Comparison of ENCODE assay signal across 9 cellular contexts in genomic region chr11:326592-326841, GRCh38. TPM values are rescaled to one million over a fixed set of nuclear protein-coding genes. Genes with fewer than 3 reads are reported as not detected.
DNase-seq lines count a peak whose midpoint lies in the region; ATAC-seq and TF ChIP-seq lines count a peak whose summit lies in the region.
"Had no signal": no experiment of that assay in that cellular context is flagged by ENCODE, and none has a peak within 500 bp of the region (broad histone marks: within the 10 kb centered on the region; RNA-seq: fewer than 3 reads in every experiment).

No MANE protein-coding gene starts in this region.

- peak overlapping the region in 6 of 7 donors; percentile 62 to 81 (median 74) for H3K4me3 Mint-ChIP-seq in CD8-positive, alpha-beta memory T cell
- no peak overlapping the region for H3K4me3 Mint-ChIP-seq in endodermal cell

- TF ChIP-seq CTCF in Loucy (conservative IDR thresholded peaks at IDR 0.05; ENCODE audit: low read length) (no peak), endodermal cell (conservative IDR thresholded peaks at IDR 0.05) (no peak), psoas muscle (IDR thresholded peaks at IDR 0.05) (no peak)

- peaks cover 35% of the 10 kb centered on the region for H3F3A ChIP-seq in Loucy (ENCODE audit: low read depth)

- no peaks in the 10 kb centered on the region for H3K27me3 Mint-ChIP-seq in CD8-positive, alpha-beta memory T cell
- no peaks in the 10 kb centered on the region for H3K27me3 Mint-ChIP-seq in endodermal cell (ENCODE audit: insufficient read depth)

- H3K27me3 ChIP-seq in CD8-positive, alpha-beta memory T cell (ENCODE audit: insufficient read depth, low read length, poor library complexity, severe bottlenecking) = no peaks in the 10 kb centered on the region
- H3K27me3 ChIP-seq in Loucy (ENCODE audit: insufficient read depth, low read length, poor library complexity, severe bottlenecking) (no peaks in the 10 kb centered on the region), endodermal cell (ENCODE audit: control insufficient read depth, insufficient read depth, low read length, poor library complexity, severe bottlenecking) (no peaks in the 10 kb centered on the region), psoas muscle (ENCODE audit: insufficient read depth in 3 of 3, low read length in 2 of 3) (peaks cover 0 to 6% (median 3%) of the 10 kb centered on the region in 3 donors)

- no peaks in the 10 kb centered on the region for H3K9me2 ChIP-seq in Loucy (replicated peaks; ENCODE audit: low read depth, low read length)

- H3K4me1 Mint-ChIP-seq in CD8-positive, alpha-beta memory T cell = peaks cover 57 to 69% (median 59%) of the 10 kb centered on the region in 3 donors
- peaks cover 22% of the 10 kb centered on the region for H3K4me1 Mint-ChIP-seq in endodermal cell

- H3K4me3 ChIP-seq in CD8-positive, alpha-beta memory T cell (ENCODE audit: low read length) = peak overlapping the region; percentile 55
- peak overlapping the region; percentile 68 for H3K4me3 ChIP-seq in Loucy (ENCODE audit: low read length, poor library complexity, severe bottlenecking)
- H3K4me3 ChIP-seq in endodermal cell (ENCODE audit: low read length) = no peak overlapping the region
- no peak overlapping the region for H3K4me3 ChIP-seq in psoas muscle

- no peak overlapping the region for H2AFZ ChIP-seq in Loucy (ENCODE audit: low read length)

- H3K36me3 ChIP-seq in CD8-positive, alpha-beta memory T cell (ENCODE audit: insufficient read depth, low read length) = no peaks in the 10 kb centered on the region
- H3K36me3 ChIP-seq in Loucy (ENCODE audit: insufficient read depth, low read length) (no peaks in the 10 kb centered on the region), endodermal cell (ENCODE audit: control insufficient read depth, insufficient read depth, low read length) (no peaks in the 10 kb centered on the region), psoas muscle (ENCODE audit: insufficient read depth in 1 of 2, low read depth in 1 of 2) (no peaks in the 10 kb centered on the region)

- H3K9ac ChIP-seq in Loucy (ENCODE audit: low read depth, low read length, poor library complexity, severe bottlenecking) (peak overlapping the region; percentile 87), endodermal cell (ENCODE audit: extremely low read depth, low read length, poor library complexity, severe bottlenecking) (no peak overlapping the region)

- H3K36me3 Mint-ChIP-seq in CD8-positive, alpha-beta memory T cell = no peaks in the 10 kb centered on the region
- peaks cover 8% of the 10 kb centered on the region for H3K36me3 Mint-ChIP-seq in endodermal cell (ENCODE audit: low read depth)

- peak overlapping the region; percentile 78 for H3K27ac ChIP-seq in CD8-positive, alpha-beta memory T cell (ENCODE audit: low read depth, low read length)
- H3K27ac ChIP-seq in endodermal cell (ENCODE audit: low read depth, low read length) (no peak overlapping the region), psoas muscle (peak overlapping the region; percentile 76)

- H3K9me3 Mint-ChIP-seq in CD8-positive, alpha-beta memory T cell = no peaks in the 10 kb centered on the region
- peaks cover 21% of the 10 kb centered on the region for H3K9me3 Mint-ChIP-seq in endodermal cell

- intact Hi-C loops in psoas muscle (cut with DNase I) = no loop called here

- H3K9me3 ChIP-seq in CD8-positive, alpha-beta memory T cell (ENCODE audit: low read length) = no peaks in the 10 kb centered on the region
- H3K9me3 ChIP-seq in Loucy (ENCODE audit: insufficient read depth, low read depth, low read length) (no peaks in the 10 kb centered on the region), endodermal cell (ENCODE audit: control insufficient read depth, low read length) (peaks cover 8% of the 10 kb centered on the region), psoas muscle (no peaks in the 10 kb centered on the region)

- peaks cover 42% of the 10 kb centered on the region for H3K79me2 ChIP-seq in Loucy (ENCODE audit: insufficient read depth, low read length)

- peaks cover 56% of the 10 kb centered on the region for H3K4me1 ChIP-seq in CD8-positive, alpha-beta memory T cell (ENCODE audit: insufficient read depth, low read length)
- H3K4me1 ChIP-seq in Loucy (ENCODE audit: insufficient read depth, low read length, poor library complexity, severe bottlenecking) (peaks cover 69% of the 10 kb centered on the region), endodermal cell (ENCODE audit: control insufficient read depth, insufficient read depth, low read length) (no peaks in the 10 kb centered on the region), psoas muscle (peaks cover 13% of the 10 kb centered on the region)

- 74 to 83% methylated on average over 2 to 6 of the region's 6 CpGs for WGBS in endodermal cell (ENCODE audit: insufficient coverage in 1 of 2, insufficient read length in 1 of 2), 2 experiments
- 58 to 66% (median 58%) methylated on average over 6 of the region's 6 CpGs for WGBS in psoas muscle, 3 donors

- ATAC-seq in psoas muscle = peak in 3 of 4 donors; percentile 11 to 35 (median 27)
- no peak for ATAC-seq in GM18858 (IDR thresholded peaks at IDR 0.05; ENCODE audit: unreplicated experiment)

- H4K20me1 ChIP-seq in Loucy (ENCODE audit: insufficient read depth, low read length, poor library complexity, severe bottlenecking) = no peaks in the 10 kb centered on the region

- POLR2A ChIA-PET in CD8-positive, alpha-beta memory T cell (lab: Charles Lee) = interaction anchor here (1.5 kb wide), 2 partner anchors 10 to 14 kb away, joined by 4 to 7 read pairs; no protein-coding TSS in a partner anchor

- CTCF ChIA-PET in CD8-positive, alpha-beta memory T cell (lab: Charles Lee) = interaction anchor here (1.3 to 2.1 kb wide), 4 partner anchors 9 to 124 kb away, joined by 3 to 10 read pairs (median 6); no protein-coding TSS in a partner anchor

- peak overlapping the region; percentile 90 to 99 (median 95) for H3K27ac Mint-ChIP-seq in CD8-positive, alpha-beta memory T cell
- peak overlapping the region; percentile 30 for H3K27ac Mint-ChIP-seq in endodermal cell

- DNase-seq in CD8-positive, alpha-beta memory T cell = no peak
- DNase-seq in endodermal cell (peak; percentile 52), psoas muscle (no peak), NCI-H1436 (lab: John Stamatoyannopoulos, UW) (no peak), AG08396 (ENCODE audit: low spot score) (no peak)
- DNase-seq in stimulated activated CD4-positive, alpha-beta T cell treated with anti-CD3 and anti-CD28 coated beads, Interleukin-2, amount 100 ng/mL, for 24 hours = no peak

- H3K4me2 ChIP-seq in Loucy (ENCODE audit: low read depth, low read length, poor library complexity, severe bottlenecking) = peak overlapping the region; percentile 85

RNA-seq across cellular contexts. Expression of gene IFITM3, which starts 5.9 kb away (rescaled TPM):
- total RNA-seq in CD8-positive, alpha-beta memory T cell = 10 to 100 TPM; 20.6 to 21.0 TPM
- 12.0 TPM for polyA plus RNA-seq in CD8-positive, alpha-beta memory T cell
- 100 to 1,000 TPM; 257 to 389 TPM for total RNA-seq in endodermal cell
- 186 TPM for polyA plus RNA-seq in endodermal cell (2013, experiment 1 of 2)
- 187 TPM for polyA plus RNA-seq in endodermal cell (2013, experiment 2 of 2)
- 100 to 1,000 TPM; 136 to 234 (median 202) TPM for total RNA-seq in psoas muscle
- polyA plus RNA-seq in psoas muscle = 100 to 1,000 TPM; 186 to 557 (median 260) TPM

RNA-seq across cellular contexts. Expression of gene IFITM1, which starts 12.7 kb away (rescaled TPM):
- total RNA-seq in CD8-positive, alpha-beta memory T cell = 10 to 100 TPM; 70.7 to 75.9 TPM
- polyA plus RNA-seq in CD8-positive, alpha-beta memory T cell = 2,153 TPM
- total RNA-seq in endodermal cell (100 to 1,000 TPM; 211 to 558 TPM), psoas muscle (100 to 1,000 TPM in 1 of 4 donors, 10 to 100 TPM in 3; 44.0 to 105 (median 71.3) TPM)
- 244 TPM for polyA plus RNA-seq in endodermal cell (2013, experiment 1 of 2)
- 241 TPM for polyA plus RNA-seq in endodermal cell (2013, experiment 2 of 2)
- 100 to 1,000 TPM in 1 of 3 donors, 10 to 100 TPM in 2; 39.7 to 107 (median 69.7) TPM for polyA plus RNA-seq in psoas muscle

RNA-seq across cellular contexts. Expression of gene IFITM2, which starts 18.9 kb away (rescaled TPM):
- total RNA-seq in CD8-positive, alpha-beta memory T cell = 100 to 1,000 TPM; 132 to 142 TPM
- 3,074 TPM for polyA plus RNA-seq in CD8-positive, alpha-beta memory T cell
- total RNA-seq in endodermal cell = 100 to 1,000 TPM; 262 to 367 TPM
- polyA plus RNA-seq in endodermal cell (2013, experiment 1 of 2) = 114 TPM
- 152 TPM for polyA plus RNA-seq in endodermal cell (2013, experiment 2 of 2)
- 100 to 1,000 TPM; 131 to 161 (median 136) TPM for total RNA-seq in psoas muscle
- 100 to 1,000 TPM; 109 to 371 (median 181) TPM for polyA plus RNA-seq in psoas muscle

RNA-seq across cellular contexts. Expression of gene IFITM5, which starts 27.2 kb away (rescaled TPM):
- not detected for total RNA-seq in CD8-positive, alpha-beta memory T cell
- polyA plus RNA-seq in CD8-positive, alpha-beta memory T cell = not detected
- total RNA-seq in endodermal cell (not detected), psoas muscle (not detected)
- not detected for polyA plus RNA-seq in endodermal cell (2013, experiment 1 of 2)
- not detected for polyA plus RNA-seq in endodermal cell (2013, experiment 2 of 2)
- not detected for polyA plus RNA-seq in psoas muscle
- total RNA-seq: fibroblast of villous mesenchyme had no signal

RNA-seq across cellular contexts. Expression of gene PGGHG, which starts 37.6 kb away (rescaled TPM):
- 10 to 100 TPM; 81.0 to 81.2 TPM for total RNA-seq in CD8-positive, alpha-beta memory T cell
- 9.8 TPM for polyA plus RNA-seq in CD8-positive, alpha-beta memory T cell
- total RNA-seq in endodermal cell = 100 to 1,000 TPM; 129 to 186 TPM
- polyA plus RNA-seq in endodermal cell (2013, experiment 1 of 2) = 36.7 TPM
- 31.3 TPM for polyA plus RNA-seq in endodermal cell (2013, experiment 2 of 2)
- 1 to 10 TPM; 2.9 to 5.1 (median 3.9) TPM for total RNA-seq in psoas muscle
- 1 to 10 TPM; 2.7 to 8.6 (median 4.0) TPM for polyA plus RNA-seq in psoas muscle

Comparison
In these comparisons a context has a peak if more than half of its experiments do, and no peak if none do; other contexts are left out.
1. H3K4me3 ChIP-seq: peak in CD8-positive, alpha-beta memory T cell (single experiment) and Loucy (single experiment); none in endodermal cell (single experiment) and psoas muscle (single experiment).
2. RNA of gene IFITM3, which starts 5.9 kb away (total RNA-seq): 257 to 389 TPM in endodermal cell and 136 to 234 TPM in psoas muscle; 20.6 to 21.0 TPM in CD8-positive, alpha-beta memory T cell; every median in the first group is over 4 times any median in the second.